23 cellular contexts compared by ENCODE assay signal in genomic region chr2:181440919-181441318, GRCh38.
"Had no signal": no experiment of that assay in that cellular context is flagged by ENCODE, and none has a peak within 500 bp of the region (broad histone marks: within the 10 kb centered on the region; RNA-seq: fewer than 3 reads in every experiment).

No MANE protein-coding gene starts in this region.

- H3K27me3 Mint-ChIP-seq: activated naive CD8-positive, alpha-beta T cell treated with anti-CD3 and anti-CD28 coated beads, Interleukin-2, amount 10 ng/mL, durations not matched to agents 7 days and 5 days; activated T-cell treated with anti-CD3 and anti-CD28 coated beads, Interleukin-2, amount 50 U/mL, for 24 hours; memory B cell; naive thymus-derived CD8-positive, alpha-beta T cell had no signal

- H3K27ac Mint-ChIP-seq: activated CD4-positive, alpha-beta T cell treated with anti-CD3 and anti-CD28 coated beads, Interleukin-2, amount 10 ng/mL, durations not matched to agents 7 days and 5 days; activated CD8-positive, alpha-beta T cell treated with anti-CD3 and anti-CD28 coated beads, Interleukin-2, amount 10 ng/mL, durations not matched to agents 7 days and 5 days; activated naive CD8-positive, alpha-beta T cell treated with anti-CD3 and anti-CD28 coated beads, Interleukin-2, amount 10 ng/mL, durations not matched to agents 7 days and 5 days; activated T-cell treated with anti-CD3 and anti-CD28 coated beads, Interleukin-2, amount 50 U/mL, for 24 hours; activated T-helper 2 cell treated with anti-CD3 and anti-CD28 coated beads, Interferon-gamma antibody, Interleukin-2, Interleukin-4, amounts not matched to agents 10 μg/mL and 5 μg/mL and 100 μg/mL, durations not matched to agents 14 hours and 24 hours and 36 hours; immature natural killer cell; memory B cell had no signal

- H3K4me3 Mint-ChIP-seq: activated CD4-positive, alpha-beta T cell treated with anti-CD3 and anti-CD28 coated beads, Interleukin-2, amount 10 ng/mL, durations not matched to agents 7 days and 5 days; activated CD8-positive, alpha-beta T cell treated with anti-CD3 and anti-CD28 coated beads, Interleukin-2, amount 10 ng/mL, durations not matched to agents 7 days and 5 days; activated naive CD8-positive, alpha-beta T cell treated with anti-CD3 and anti-CD28 coated beads, Interleukin-2, amount 10 ng/mL, durations not matched to agents 7 days and 5 days; activated T-cell treated with anti-CD3 and anti-CD28 coated beads, Interleukin-2, amount 50 U/mL, for 24 hours; immature natural killer cell; memory B cell; naive thymus-derived CD8-positive, alpha-beta T cell had no signal

- DNase-seq: activated CD4-positive, alpha-beta T cell treated with anti-CD3 and anti-CD28 coated beads, Interleukin-2, amount 10 ng/mL, durations not matched to agents 7 days and 5 days; activated CD8-positive, alpha-beta T cell treated with anti-CD3 and anti-CD28 coated beads, Interleukin-2, amount 10 ng/mL, durations not matched to agents 7 days and 5 days; activated naive CD4-positive, alpha-beta T cell treated with Interleukin-2 at 50 U/mL for 16 hours; activated naive CD8-positive, alpha-beta T cell treated with anti-CD3 and anti-CD28 coated beads, Interleukin-2, amount 10 ng/mL, durations not matched to agents 7 days and 5 days; activated T-cell treated with anti-CD3 and anti-CD28 coated beads, Interleukin-2, amount 50 U/mL, for 24 hours; anterior cingulate cortex; brain microvascular endothelial cell; central memory CD4-positive, alpha-beta T cell; dorsolateral prefrontal cortex; immature natural killer cell; kidney glomerular epithelial cell; left ventricle myocardium superior; naive thymus-derived CD8-positive, alpha-beta T cell; right lobe of liver; stimulated activated CD4-positive, alpha-beta T cell treated with anti-CD3 and anti-CD28 coated beads, Interleukin-4, amount 100 ng/mL, for 1 hour; stomach; T1000; upper lobe of left lung had no signal

- H3K36me3 Mint-ChIP-seq: immature natural killer cell; memory B cell; naive thymus-derived CD8-positive, alpha-beta T cell had no signal

- H3K4me3 ChIP-seq: dorsolateral prefrontal cortex, right lobe of liver, smooth muscle cell, stomach, upper lobe of left lung had no signal

- H3K4me1 ChIP-seq: parathyroid adenoma, right lobe of liver, stomach, upper lobe of left lung had no signal

- H3K27me3 ChIP-seq: brain microvascular endothelial cell, right lobe of liver, stomach, upper lobe of left lung had no signal

- ATAC-seq: activated CD4-positive, CD25-positive, alpha-beta regulatory T cell treated with anti-CD3 and anti-CD28 coated beads, Interleukin-2, amount 50 U/mL, for 24 hours; activated CD8-positive, alpha-beta T cell treated with anti-CD3 and anti-CD28 coated beads, Interleukin-2, amount 10 ng/mL, durations not matched to agents 7 days and 5 days; left ventricle myocardium superior; right lobe of liver had no signal

- H3K9me3 Mint-ChIP-seq: activated CD4-positive, alpha-beta T cell treated with anti-CD3 and anti-CD28 coated beads, Interleukin-2, amount 10 ng/mL, durations not matched to agents 7 days and 5 days; activated naive CD8-positive, alpha-beta T cell treated with anti-CD3 and anti-CD28 coated beads, Interleukin-2, amount 10 ng/mL, durations not matched to agents 7 days and 5 days; activated T-cell treated with anti-CD3 and anti-CD28 coated beads, Interleukin-2, amount 50 U/mL, for 24 hours; activated T-helper 2 cell treated with anti-CD3 and anti-CD28 coated beads, Interferon-gamma antibody, Interleukin-2, Interleukin-4, amounts not matched to agents 10 μg/mL and 5 μg/mL and 100 μg/mL, durations not matched to agents 14 hours and 24 hours and 36 hours; immature natural killer cell; memory B cell; naive thymus-derived CD8-positive, alpha-beta T cell had no signal

- H3K36me3 ChIP-seq: brain microvascular endothelial cell, right lobe of liver, stomach, upper lobe of left lung had no signal

- H3K27ac ChIP-seq: brain microvascular endothelial cell, dorsolateral prefrontal cortex, parathyroid adenoma, right lobe of liver, stomach, upper lobe of left lung had no signal

- H3K9me3 ChIP-seq: right lobe of liver, stomach, upper lobe of left lung had no signal
